1 cellular context compared by ENCODE assay signal in the genomic region with DNA sequence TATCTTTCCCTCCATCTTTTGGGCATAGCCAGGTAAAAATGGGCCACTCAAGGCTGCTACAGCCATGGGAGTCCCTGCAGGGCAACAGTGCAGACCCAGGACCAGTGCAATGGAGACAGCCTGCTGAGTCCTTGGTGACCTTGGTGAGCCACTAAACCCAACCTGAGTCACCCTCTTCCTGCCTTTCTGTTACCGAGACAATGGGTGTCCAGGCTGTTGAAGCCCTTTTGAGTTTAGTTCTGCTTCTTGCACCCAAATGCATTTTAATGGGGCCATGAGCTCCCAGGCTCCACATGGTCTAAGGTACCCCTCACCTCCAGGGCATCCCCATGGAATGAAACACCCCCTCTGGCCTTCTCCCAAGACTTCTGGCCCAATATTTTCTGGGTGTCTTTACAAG.
TF ChIP-seq lines count a peak whose summit lies in the region.

No MANE protein-coding gene starts in this region.

TF ChIP-seq in GM12878, 131 proteins besides CTCF, POLR2A, EP300 and RAD21:
- no peak for TF ChIP-seq BRCA1 (IDR thresholded peaks at IDR 0.05; ENCODE audit: low read depth, low read length)
- TF ChIP-seq RAD51 (IDR thresholded peaks at IDR 0.05): no peak
- TF ChIP-seq HDGF (IDR thresholded peaks at IDR 0.05): no peak
- no peak for TF ChIP-seq MTA2 (IDR thresholded peaks at IDR 0.05; ENCODE audit: low read depth)
- TF ChIP-seq, protein P1, sequence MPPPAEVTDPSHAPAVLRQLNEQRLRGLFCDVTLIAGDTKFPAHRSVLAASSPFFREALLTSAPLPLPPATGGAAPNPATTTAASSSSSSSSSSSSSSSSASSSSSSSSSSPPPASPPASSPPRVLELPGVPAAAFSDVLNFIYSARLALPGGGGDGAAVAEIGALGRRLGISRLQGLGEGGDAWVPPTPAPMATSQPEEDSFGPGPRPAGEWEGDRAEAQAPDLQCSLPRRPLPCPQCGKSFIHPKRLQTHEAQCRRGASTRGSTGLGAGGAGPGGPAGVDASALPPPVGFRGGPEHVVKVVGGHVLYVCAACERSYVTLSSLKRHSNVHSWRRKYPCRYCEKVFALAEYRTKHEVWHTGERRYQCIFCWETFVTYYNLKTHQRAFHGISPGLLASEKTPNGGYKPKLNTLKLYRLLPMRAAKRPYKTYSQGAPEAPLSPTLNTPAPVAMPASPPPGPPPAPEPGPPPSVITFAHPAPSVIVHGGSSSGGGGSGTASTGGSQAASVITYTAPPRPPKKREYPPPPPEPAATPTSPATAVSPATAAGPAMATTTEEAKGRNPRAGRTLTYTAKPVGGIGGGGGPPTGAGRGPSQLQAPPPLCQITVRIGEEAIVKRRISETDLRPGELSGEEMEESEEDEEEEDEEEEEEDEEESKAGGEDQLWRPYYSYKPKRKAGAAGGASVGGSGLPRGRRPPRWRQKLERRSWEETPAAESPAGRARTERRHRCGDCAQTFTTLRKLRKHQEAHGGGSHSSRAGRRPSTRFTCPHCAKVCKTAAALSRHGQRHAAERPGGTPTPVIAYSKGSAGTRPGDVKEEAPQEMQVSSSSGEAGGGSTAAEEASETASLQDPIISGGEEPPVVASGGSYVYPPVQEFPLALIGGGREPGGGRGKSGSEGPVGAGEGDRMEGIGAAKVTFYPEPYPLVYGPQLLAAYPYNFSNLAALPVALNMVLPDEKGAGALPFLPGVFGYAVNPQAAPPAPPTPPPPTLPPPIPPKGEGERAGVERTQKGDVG (CRISPR knock-in tag; IDR thresholded peaks at IDR 0.05): no peak
- TF ChIP-seq DPF2 (IDR thresholded peaks at IDR 0.05): no peak
- no peak for TF ChIP-seq JUND (IDR thresholded peaks at IDR 0.05; ENCODE audit: low read depth, low read length)
- TF ChIP-seq, protein P2, sequence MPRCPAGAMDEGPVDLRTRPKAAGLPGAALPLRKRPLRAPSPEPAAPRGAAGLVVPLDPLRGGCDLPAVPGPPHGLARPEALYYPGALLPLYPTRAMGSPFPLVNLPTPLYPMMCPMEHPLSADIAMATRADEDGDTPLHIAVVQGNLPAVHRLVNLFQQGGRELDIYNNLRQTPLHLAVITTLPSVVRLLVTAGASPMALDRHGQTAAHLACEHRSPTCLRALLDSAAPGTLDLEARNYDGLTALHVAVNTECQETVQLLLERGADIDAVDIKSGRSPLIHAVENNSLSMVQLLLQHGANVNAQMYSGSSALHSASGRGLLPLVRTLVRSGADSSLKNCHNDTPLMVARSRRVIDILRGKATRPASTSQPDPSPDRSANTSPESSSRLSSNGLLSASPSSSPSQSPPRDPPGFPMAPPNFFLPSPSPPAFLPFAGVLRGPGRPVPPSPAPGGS (IDR thresholded peaks at IDR 0.05; ENCODE audit: borderline replicate concordance, insufficient read depth, low read depth, low read length, poor library complexity, severe bottlenecking): no peak
- no peak for TF ChIP-seq SMAD5 (IDR thresholded peaks at IDR 0.05; ENCODE audit: low read depth)
- TF ChIP-seq FOXM1 (IDR thresholded peaks at IDR 0.05; ENCODE audit: low read depth, low read length): no peak
- no peak for TF ChIP-seq BCL11A (IDR thresholded peaks at IDR 0.05; ENCODE audit: low read depth, low read length)
